In the genomic region with DNA sequence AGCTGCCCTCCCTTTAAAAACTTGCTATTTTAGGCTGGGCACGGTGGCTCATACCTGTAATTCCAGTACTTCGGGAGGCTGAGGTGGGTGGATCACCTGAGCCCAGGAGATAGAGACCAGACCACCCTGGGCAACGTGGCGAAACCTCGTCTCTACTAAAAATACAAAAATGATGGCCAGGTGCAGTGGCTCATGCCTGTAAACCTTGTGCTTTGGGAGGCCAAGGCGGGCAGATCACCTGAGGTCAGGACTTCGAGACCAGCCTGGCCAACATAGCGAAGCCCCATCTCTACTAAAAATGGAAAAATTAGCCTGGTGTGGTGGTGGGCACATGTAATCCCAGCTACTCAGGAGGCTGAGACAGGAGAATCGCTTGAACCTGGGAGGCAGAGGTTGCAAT, we compare ENCODE assay signal across 4 cellular contexts. TPM values are rescaled to one million over a fixed set of nuclear protein-coding genes. Genes with fewer than 3 reads are reported as not detected.
"Had no signal": no experiment of that assay in that cellular context is flagged by ENCODE, and none has a peak within 500 bp of the region (broad histone marks: within the 10 kb centered on the region; RNA-seq: fewer than 3 reads in every experiment).

No MANE protein-coding gene starts in this region.

RNA-seq across cellular contexts. Expression of a gene that starts 11.3 kb away (rescaled TPM):
- total RNA-seq: RPMI7951, SK-MEL-5 had no signal

RNA-seq across cellular contexts. Expression of a gene that starts 32.6 kb away (rescaled TPM):
- total RNA-seq: NCI-H460, OCI-LY7, RPMI7951, SK-MEL-5 had no signal
